Comparison of ENCODE assay signal across 14 cellular contexts in genomic region chr11:114165326-114166230, GRCh38.
DNase-seq lines count a peak whose midpoint lies in the region; ATAC-seq and TF ChIP-seq lines count a peak whose summit lies in the region.
"Had no signal": no experiment of that assay in that cellular context is flagged by ENCODE, and none has a peak within 500 bp of the region (broad histone marks: within the 10 kb centered on the region; RNA-seq: fewer than 3 reads in every experiment).

No MANE protein-coding gene starts in this region.

- peak overlapping the region; percentile 89 for H3K27ac Mint-ChIP-seq in T-helper 2 cell treated with Interferon-gamma antibody and Interleukin-4, amounts not matched to agents 5 μg/mL and 100 μg/mL, for 36 hours
- H3K27ac Mint-ChIP-seq: activated CD4-positive, alpha-beta T cell treated with anti-CD3 and anti-CD28 coated beads for 36 hours had no signal

- H3K9ac ChIP-seq in mucosa of stomach (ENCODE audit: low read length): peak overlapping the region; percentile 31

- H3K9me3 ChIP-seq in mucosa of stomach (ENCODE audit: control insufficient read depth, low read length) (no peaks in the 10 kb centered on the region), thoracic aorta (no peaks in the 10 kb centered on the region)
- H3K9me3 ChIP-seq: SJSA1 had no signal

- DNase-seq in T-helper 2 cell treated with Interferon-gamma antibody and Interleukin-4, amounts not matched to agents 5 μg/mL and 100 μg/mL, for 36 hours (ENCODE audit: low spot score): no peak
- no peak for DNase-seq in T-helper 2 cell
- no peak for DNase-seq in thoracic aorta (ENCODE audit: low spot score)
- no peak for DNase-seq in DMS 273 (lab: John Stamatoyannopoulos, UW; ENCODE audit: unreplicated experiment)
- DNase-seq in activated T-cell treated with anti-CD3 and anti-CD28 coated beads for 4 hours: no peak
- no peak for DNase-seq in NCI-H1436 (lab: John Stamatoyannopoulos, UW)
- DNase-seq: 8988T; activated CD4-positive, alpha-beta T cell treated with anti-CD3 and anti-CD28 coated beads for 36 hours; KBM-7; mesendoderm; NCI-H446 had no signal

- peaks cover 81% of the 10 kb centered on the region for H3K4me1 Mint-ChIP-seq in T-helper 2 cell treated with Interferon-gamma antibody and Interleukin-4, amounts not matched to agents 5 μg/mL and 100 μg/mL, for 36 hours (ENCODE audit: low read depth)

- peaks cover 8% of the 10 kb centered on the region for H3K36me3 Mint-ChIP-seq in T-helper 2 cell treated with Interferon-gamma antibody and Interleukin-4, amounts not matched to agents 5 μg/mL and 100 μg/mL, for 36 hours (ENCODE audit: low read depth)

- H3K4me3 ChIP-seq in mucosa of stomach (ENCODE audit: low read length): no peak overlapping the region
- H3K4me3 ChIP-seq in thoracic aorta: no peak overlapping the region
- H3K4me3 ChIP-seq: SJSA1 had no signal

- ATAC-seq in thoracic aorta (ENCODE audit: insufficient number of reproducible peaks, low FRiP score, low read depth): no peak
- ATAC-seq: activated CD4-positive, alpha-beta T cell treated with anti-CD3 and anti-CD28 coated beads for 36 hours had no signal

- H3K4me1 ChIP-seq in mucosa of stomach (ENCODE audit: control insufficient read depth, insufficient read depth, low read length) (peaks cover 49% of the 10 kb centered on the region), thoracic aorta (ENCODE audit: control insufficient read depth in 1 of 2, low read depth in 2 of 2) (peaks cover 90 to 95% of the 10 kb centered on the region in 2 donors)

- H3K27me3 Mint-ChIP-seq in T-helper 2 cell treated with Interferon-gamma antibody and Interleukin-4, amounts not matched to agents 5 μg/mL and 100 μg/mL, for 36 hours (ENCODE audit: low read depth): no peaks in the 10 kb centered on the region
- H3K27me3 Mint-ChIP-seq: activated CD4-positive, alpha-beta T cell treated with anti-CD3 and anti-CD28 coated beads for 36 hours had no signal

- no peaks in the 10 kb centered on the region for H3K9me3 Mint-ChIP-seq in T-helper 2 cell treated with Interferon-gamma antibody and Interleukin-4, amounts not matched to agents 5 μg/mL and 100 μg/mL, for 36 hours

- peak overlapping the region; percentile 100 for H3K27ac ChIP-seq in angular gyrus (ENCODE audit: low read depth, low read length)
- peak overlapping the region; percentile 97 to 99 for H3K27ac ChIP-seq in thoracic aorta
- H3K27ac ChIP-seq: SJSA1 had no signal

- no peaks in the 10 kb centered on the region for H3K36me3 ChIP-seq in mucosa of stomach (ENCODE audit: control insufficient read depth, insufficient read depth, low read length)
- H3K36me3 ChIP-seq in thoracic aorta: no peaks in the 10 kb centered on the region
- H3K36me3 ChIP-seq: SJSA1 had no signal

- H3K27me3 ChIP-seq in mucosa of stomach (ENCODE audit: control insufficient read depth, insufficient read depth, low read length) (peaks cover 41% of the 10 kb centered on the region), thoracic aorta (replicated peaks; ENCODE audit: insufficient read depth) (no peaks in the 10 kb centered on the region)

- H3K4me3 Mint-ChIP-seq in T-helper 2 cell treated with Interferon-gamma antibody and Interleukin-4, amounts not matched to agents 5 μg/mL and 100 μg/mL, for 36 hours: peak overlapping the region; percentile 72
- H3K4me3 Mint-ChIP-seq: activated CD4-positive, alpha-beta T cell treated with anti-CD3 and anti-CD28 coated beads for 36 hours had no signal

- TF ChIP-seq CTCF in thoracic aorta (IDR thresholded peaks at IDR 0.05): no peak
